9 cellular contexts compared by ENCODE assay signal in genomic region chr3:130090681-130091080, GRCh38. TPM values are rescaled to one million over a fixed set of nuclear protein-coding genes. Genes with fewer than 3 reads are reported as not detected.
"Had no signal": no experiment of that assay in that cellular context is flagged by ENCODE, and none has a peak within 500 bp of the region (broad histone marks: within the 10 kb centered on the region; RNA-seq: fewer than 3 reads in every experiment).

No MANE protein-coding gene starts in this region.

RNA-seq across cellular contexts. Expression of gene ALG1L2, which starts 9.1 kb away (rescaled TPM):
- total RNA-seq: gastrocnemius medialis, heart right ventricle, myocyte, pulmonary artery endothelial cell, subcutaneous adipose tissue, testis, tibial nerve, vagina had no signal
- polyA plus RNA-seq: heart right ventricle, spleen had no signal
